2 cellular contexts compared by ENCODE assay signal in genomic region chr3:10245313-10245712, GRCh38.
TF ChIP-seq lines count a peak whose summit lies in the region.

No MANE protein-coding gene starts in this region.

TF ChIP-seq in HepG2, 621 proteins besides CTCF, POLR2A, EP300 and RAD21:
- TF ChIP-seq SMC3 (IDR thresholded peaks at IDR 0.05; ENCODE audit: low read length) (no peak), ZNF562 (CRISPR knock-in tag; IDR thresholded peaks at IDR 0.05; ENCODE audit: borderline replicate concordance) (peak; percentile 97)

TF ChIP-seq in K562, 482 proteins besides CTCF, POLR2A, EP300 and RAD21 (continues in another document):
- TF ChIP-seq ETS1 (conservative IDR thresholded peaks at IDR 0.05; ENCODE audit: control insufficient read depth, low read depth, low read length) = no peak
- TF ChIP-seq NR1H2 (CRISPR knock-in tag; IDR thresholded peaks at IDR 0.05) = no peak
- no peak for TF ChIP-seq L3MBTL2 (IDR thresholded peaks at IDR 0.05)
- no peak for TF ChIP-seq CSDE1 (IDR thresholded peaks at IDR 0.05)
- TF ChIP-seq PRMT5 (CRISPR knock-in tag; IDR thresholded peaks at IDR 0.05) = no peak
- peak; percentile 71; the same call in 1 of the 2 replicates for TF ChIP-seq MTA3 (IDR thresholded peaks at IDR 0.05; ENCODE audit: borderline replicate concordance)
- no peak for TF ChIP-seq CREBBP (IDR thresholded peaks at IDR 0.05; ENCODE audit: low read depth, low read length)
- TF ChIP-seq NFXL1 (CRISPR knock-in tag; IDR thresholded peaks at IDR 0.05) = no peak
- TF ChIP-seq HLTF (IDR thresholded peaks at IDR 0.05) = no peak
- TF ChIP-seq RBM39 (optimal IDR thresholded peaks at IDR 0.05; ENCODE audit: low read depth, low read length) = no peak
- no peak for TF ChIP-seq KLF10 (CRISPR knock-in tag; IDR thresholded peaks at IDR 0.05)
- peak; percentile 79; the same call in 1 of the 2 replicates for TF ChIP-seq ZNF280B (CRISPR knock-in tag; IDR thresholded peaks at IDR 0.05)
- TF ChIP-seq ZNF644 (tag; IDR thresholded peaks at IDR 0.05; ENCODE audit: low read depth) = no peak
- TF ChIP-seq ZNF551 (CRISPR knock-in tag; IDR thresholded peaks at IDR 0.05) = no peak
- TF ChIP-seq ATF6 (CRISPR knock-in tag; IDR thresholded peaks at IDR 0.05) = no peak
- TF ChIP-seq ZNF57 (CRISPR knock-in tag; IDR thresholded peaks at IDR 0.05) = no peak
- TF ChIP-seq MAFG (tag; conservative IDR thresholded peaks at IDR 0.05) = 0 out of 2 replicates have a peak, but pooled peaks have one; percentile 18
- no peak for TF ChIP-seq ASH1L (IDR thresholded peaks at IDR 0.05; ENCODE audit: borderline replicate concordance, low read depth, partially characterized antibody)
- no peak for TF ChIP-seq ZNF717 (CRISPR knock-in tag; IDR thresholded peaks at IDR 0.05)
- no peak for TF ChIP-seq JUNB (CRISPR knock-in tag; conservative IDR thresholded peaks at IDR 0.05)
- no peak for TF ChIP-seq GABPB2 (CRISPR knock-in tag; conservative IDR thresholded peaks at IDR 0.05)
- TF ChIP-seq ZNF318 (IDR thresholded peaks at IDR 0.05; ENCODE audit: borderline replicate concordance in 1 of 2, low read depth in 1 of 2) = peak in 1 of 2 experiments; percentile 44; a peak in 1 of 4 replicates
- TF ChIP-seq ZFX (CRISPR knock-in tag; IDR thresholded peaks at IDR 0.05) = no peak
- TF ChIP-seq NEUROD1 (IDR thresholded peaks at IDR 0.05; ENCODE audit: borderline replicate concordance, low read depth, low read length, partially characterized antibody) = no peak
- no peak for TF ChIP-seq CEBPG (CRISPR knock-in tag; IDR thresholded peaks at IDR 0.05)
- TF ChIP-seq CEBPG (tag; conservative IDR thresholded peaks at IDR 0.05 in 1 of 2, IDR thresholded peaks at IDR 0.05 in 1 of 2) = no peak
- TF ChIP-seq COPS2 (conservative IDR thresholded peaks at IDR 0.05) = no peak
- 0 out of 2 replicates have a peak, but pooled peaks have one; percentile 19 for TF ChIP-seq PYGO2 (tag; IDR thresholded peaks at IDR 0.05)
- no peak for TF ChIP-seq HMG20A (CRISPR knock-in tag; conservative IDR thresholded peaks at IDR 0.05)
- TF ChIP-seq BRF2 (IDR thresholded peaks at IDR 0.05; ENCODE audit: borderline replicate concordance, insufficient read depth, insufficient read length) = no peak
- peak; percentile 42; the same call in 1 of the 2 replicates for TF ChIP-seq JUN (IDR thresholded peaks at IDR 0.05; ENCODE audit: borderline replicate concordance, low read depth, low read length)
- TF ChIP-seq JUN (CRISPR knock-in tag; IDR thresholded peaks at IDR 0.05; ENCODE audit: borderline replicate concordance) = no peak
- TF ChIP-seq CREB3 (tag; conservative IDR thresholded peaks at IDR 0.05; ENCODE audit: low read depth) = no peak
- TF ChIP-seq HINFP (tag; conservative IDR thresholded peaks at IDR 0.05; ENCODE audit: low read depth) = no peak
- peak; percentile 58 to 84; a peak in 3 of 4 replicates for TF ChIP-seq TRIM24 (IDR thresholded peaks at IDR 0.05)
- no peak for TF ChIP-seq PHF20 (IDR thresholded peaks at IDR 0.05; ENCODE audit: partially characterized antibody)
- TF ChIP-seq CREB3L1 (IDR thresholded peaks at IDR 0.05; ENCODE audit: borderline replicate concordance, low read depth) = 0 out of 2 replicates have a peak, but pooled peaks have one; percentile 28
- TF ChIP-seq POLR2AphosphoS5 (IDR thresholded peaks at IDR 0.05; ENCODE audit: control insufficient read depth, insufficient read depth, low read depth, low read length) = no peak
- no peak for TF ChIP-seq BRD4 (IDR thresholded peaks at IDR 0.05)
- peak in 1 of 2 experiments; percentile 100; a peak in 2 of 3 replicates for TF ChIP-seq CBX3 (IDR thresholded peaks at IDR 0.05; ENCODE audit: borderline replicate concordance in 1 of 2, low read length in 2 of 2)
- no peak for TF ChIP-seq KDM1A (IDR thresholded peaks at IDR 0.05)
- TF ChIP-seq LEF1 (IDR thresholded peaks at IDR 0.05) = peak; percentile 60; the same call in 1 of the 2 replicates
- TF ChIP-seq ZNF511 (CRISPR knock-in tag; IDR thresholded peaks at IDR 0.05) = no peak
- TF ChIP-seq CBX1 (IDR thresholded peaks at IDR 0.05; ENCODE audit: low read depth) = peak; percentile 98
